In genomic region chr7:23181684-23182553, GRCh38 we compare ENCODE assay signal across 1 cellular context.
A peak's percentile ranks its signal among the peaks of the same experiment; 100 is the strongest.
TF ChIP-seq lines count a peak whose summit lies in the region.

Gene NUP42, plus strand, starts transcription at chr7:23182048. Its CDS starts 38 bp downstream, at chr7:23182086.

TF ChIP-seq in HepG2, 621 proteins besides CTCF, POLR2A, EP300 and RAD21 (continued from another document and continues in another):
- TF ChIP-seq ZBTB25 (CRISPR knock-in tag; IDR thresholded peaks at IDR 0.05) (peak; percentile 73; the same call in 1 of the 2 replicates), ZZZ3 (CRISPR knock-in tag; IDR thresholded peaks at IDR 0.05; ENCODE audit: borderline replicate concordance) (peak; percentile 84; the same call in 1 of the 2 replicates), ZNF710 (CRISPR knock-in tag; IDR thresholded peaks at IDR 0.05; ENCODE audit: borderline replicate concordance) (0 out of 2 replicates have a peak, but pooled peaks have one; percentile 63), NFYC (CRISPR knock-in tag; IDR thresholded peaks at IDR 0.05) (peak; percentile 86), ZNF773 (CRISPR knock-in tag; IDR thresholded peaks at IDR 0.05; ENCODE audit: borderline replicate concordance) (no peak), ERF (CRISPR knock-in tag; IDR thresholded peaks at IDR 0.05) (peak; percentile 64; the same call in 1 of the 2 replicates), DZIP1 (CRISPR knock-in tag; IDR thresholded peaks at IDR 0.05) (no peak), IRF9 (CRISPR knock-in tag; IDR thresholded peaks at IDR 0.05; ENCODE audit: borderline replicate concordance) (no peak), ZNF142 (CRISPR knock-in tag; IDR thresholded peaks at IDR 0.05) (no peak; the same call in 1 of the 2 replicates), ZNF292 (CRISPR knock-in tag; IDR thresholded peaks at IDR 0.05; ENCODE audit: borderline replicate concordance, low read depth) (peak; percentile 77; the same call in 1 of the 2 replicates), KLF16 (CRISPR knock-in tag; IDR thresholded peaks at IDR 0.05) (peak in 1 of 2 experiments; percentile 90; a peak in 2 of 4 replicates), HNRNPLL (IDR thresholded peaks at IDR 0.05; ENCODE audit: low read depth, low read length, poor library complexity, severe bottlenecking) (peak; percentile 86), GMEB1 (CRISPR knock-in tag; IDR thresholded peaks at IDR 0.05; ENCODE audit: borderline replicate concordance) (peak; percentile 94), ISL2 (CRISPR knock-in tag; IDR thresholded peaks at IDR 0.05) (peak; percentile 58), MTERF4 (CRISPR knock-in tag; IDR thresholded peaks at IDR 0.05) (no peak), ZNF567 (CRISPR knock-in tag; IDR thresholded peaks at IDR 0.05; ENCODE audit: borderline replicate concordance) (peak; percentile 98; the same call in 1 of the 2 replicates), ZBTB39 (CRISPR knock-in tag; IDR thresholded peaks at IDR 0.05) (no peak), ZBTB14 (CRISPR knock-in tag; IDR thresholded peaks at IDR 0.05) (no peak), EHMT2 (IDR thresholded peaks at IDR 0.05; ENCODE audit: borderline replicate concordance, low read depth, low read length) (no peak), ZNF597 (CRISPR knock-in tag; IDR thresholded peaks at IDR 0.05) (no peak), REPIN1 (CRISPR knock-in tag; IDR thresholded peaks at IDR 0.05; ENCODE audit: borderline replicate concordance, low read depth) (peak; percentile 90), ZNF704 (CRISPR knock-in tag; IDR thresholded peaks at IDR 0.05; ENCODE audit: borderline replicate concordance) (no peak), USF2 (IDR thresholded peaks at IDR 0.05; ENCODE audit: low read depth, low read length) (no peak), USF2 (CRISPR knock-in tag; IDR thresholded peaks at IDR 0.05; ENCODE audit: borderline replicate concordance) (0 out of 2 replicates have a peak, but pooled peaks have one; percentile 21), ATF7 (IDR thresholded peaks at IDR 0.05) (peak; percentile 100), ATF7 (CRISPR knock-in tag; IDR thresholded peaks at IDR 0.05) (peak; percentile 92)
